In genomic region chr9:79567671-79568098, GRCh38 we compare ENCODE assay signal across 1 cellular context.
TF ChIP-seq lines count a peak whose summit lies in the region.

No MANE protein-coding gene starts in this region.

TF ChIP-seq in SK-N-SH treated with all-trans-retinoic acid at 6 μM for 48 hours, 23 proteins besides CTCF, POLR2A, EP300 and RAD21 (continued from another document):
- TF ChIP-seq TSHZ2 (CRISPR knock-in tag; IDR thresholded peaks at IDR 0.05), result no peak
- no peak for TF ChIP-seq OSR1 (CRISPR knock-in tag; IDR thresholded peaks at IDR 0.05)
- no peak for TF ChIP-seq ZNF8 (CRISPR knock-in tag; IDR thresholded peaks at IDR 0.05)
- TF ChIP-seq GLIS3 (CRISPR knock-in tag; IDR thresholded peaks at IDR 0.05), result no peak
- TF ChIP-seq, protein P1, sequence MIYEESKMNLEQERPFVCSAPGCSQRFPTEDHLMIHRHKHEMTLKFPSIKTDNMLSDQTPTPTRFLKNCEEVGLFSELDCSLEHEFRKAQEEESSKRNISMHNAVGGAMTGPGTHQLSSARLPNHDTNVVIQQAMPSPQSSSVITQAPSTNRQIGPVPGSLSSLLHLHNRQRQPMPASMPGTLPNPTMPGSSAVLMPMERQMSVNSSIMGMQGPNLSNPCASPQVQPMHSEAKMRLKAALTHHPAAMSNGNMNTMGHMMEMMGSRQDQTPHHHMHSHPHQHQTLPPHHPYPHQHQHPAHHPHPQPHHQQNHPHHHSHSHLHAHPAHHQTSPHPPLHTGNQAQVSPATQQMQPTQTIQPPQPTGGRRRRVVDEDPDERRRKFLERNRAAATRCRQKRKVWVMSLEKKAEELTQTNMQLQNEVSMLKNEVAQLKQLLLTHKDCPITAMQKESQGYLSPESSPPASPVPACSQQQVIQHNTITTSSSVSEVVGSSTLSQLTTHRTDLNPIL (CRISPR knock-in tag; IDR thresholded peaks at IDR 0.05; ENCODE audit: low read depth), result no peak
- no peak for TF ChIP-seq BACH2 (CRISPR knock-in tag; IDR thresholded peaks at IDR 0.05; ENCODE audit: borderline replicate concordance)
- no peak for TF ChIP-seq PPARA (CRISPR knock-in tag; IDR thresholded peaks at IDR 0.05; ENCODE audit: borderline replicate concordance)
- TF ChIP-seq CSDC2 (CRISPR knock-in tag; IDR thresholded peaks at IDR 0.05), result no peak
